In the genomic region with DNA sequence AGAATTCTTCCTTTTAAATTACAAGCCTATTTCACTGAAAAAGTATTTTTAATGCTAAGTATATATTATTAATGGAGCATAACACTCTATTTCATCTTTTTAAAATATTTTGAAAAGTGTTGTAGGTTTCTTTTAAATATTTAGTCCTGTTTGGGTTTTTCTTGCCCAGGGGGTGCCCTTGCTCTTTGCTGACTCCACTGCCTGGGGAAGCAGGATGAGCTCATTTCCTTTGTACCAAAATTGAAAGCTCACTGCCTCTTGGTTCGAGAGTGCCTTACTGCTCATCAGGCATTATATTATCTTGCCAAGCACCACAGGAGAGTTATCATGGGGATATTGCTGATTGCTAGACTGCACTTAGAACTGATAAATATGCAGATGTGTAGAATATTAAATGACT, we compare ENCODE assay signal across 12 cellular contexts.
DNase-seq lines count a peak whose midpoint lies in the region; ATAC-seq, FAIRE-seq and TF ChIP-seq lines count a peak whose summit lies in the region.
"Had no signal": no experiment of that assay in that cellular context is flagged by ENCODE, and none has a peak within 500 bp of the region (broad histone marks: within the 10 kb centered on the region; RNA-seq: fewer than 3 reads in every experiment).

No MANE protein-coding gene starts in this region.

- H3K27ac ChIP-seq in heart right ventricle (no peak overlapping the region), OCI-LY3 (ENCODE audit: low read length) (no peak overlapping the region), endothelial cell of umbilical vein (ENCODE audit: insufficient read depth, low read depth, low read length) (no peak overlapping the region)

- no peaks in the 10 kb centered on the region for H3K27me3 Mint-ChIP-seq in activated T-helper 17 cell treated with anti-CD3 and anti-CD28 coated beads, Interleukin-2, amount 50 U/mL, for 72 hours

- H2AFZ ChIP-seq in OCI-LY3 (ENCODE audit: low read depth, low read length) (peak overlapping the region; percentile 1; the same call in 1 of the 2 replicates), endothelial cell of umbilical vein (ENCODE audit: low read depth, low read length) (no peak overlapping the region)

- H3K79me2 ChIP-seq in OCI-LY3 (ENCODE audit: low read length) (no peaks in the 10 kb centered on the region), endothelial cell of umbilical vein (ENCODE audit: control insufficient read depth, insufficient read depth, low read length) (no peaks in the 10 kb centered on the region)

- no peak for TF ChIP-seq POLR2A in endothelial cell of umbilical vein (IDR thresholded peaks at IDR 0.05; ENCODE audit: low read depth, low read length)

- 16 to 31% methylated on average over 1 of the region's 1 CpG for WGBS in heart right ventricle, 2 donors

- DNase-seq in heart right ventricle = no peak
- DNase-seq in Right ventricle myocardium superior = no peak
- peak; percentile 58 for DNase-seq in endothelial cell of umbilical vein (ENCODE audit: low read depth, low spot score)
- peak; percentile 2 for DNase-seq in urothelium cell line (ENCODE audit: low spot score)
- DNase-seq in D341Med (ENCODE audit: low spot score) = no peak
- DNase-seq in mucosa of gallbladder (ENCODE audit: low spot score) = no peak
- DNase-seq: activated CD4-positive, alpha-beta T cell treated with anti-CD3 and anti-CD28 coated beads for 1 hour; activated naive CD8-positive, alpha-beta T cell treated with anti-CD3 and anti-CD28 coated beads, Interleukin-2, amount 10 ng/mL, durations not matched to agents 7 days and 5 days; AML-193 had no signal

- intact Hi-C loops in heart right ventricle (cut with DNase I) = loop anchor here in 2 of 10 donors (5.0 to 10.0 kb wide), 2 partner anchors 149 to 152 kb away; no protein-coding TSS in a partner anchor
- intact Hi-C loops in Right ventricle myocardium superior (cut with DNase I) = no loop called here
- intact Hi-C loops in endothelial cell of umbilical vein (cut with micrococcal nuclease) = loop anchor here (1.0 kb wide), 1 partner anchor 151 kb away; no protein-coding TSS in a partner anchor

- peak; percentile 55 for FAIRE-seq in endothelial cell of umbilical vein (lab: Jason Lieb, UNC)
- no peak for FAIRE-seq in urothelium cell line (lab: Jason Lieb, UNC)

- H3K4me3 Mint-ChIP-seq in activated T-helper 17 cell treated with anti-CD3 and anti-CD28 coated beads, Interleukin-2, amount 50 U/mL, for 72 hours = no peak overlapping the region
- H3K4me3 Mint-ChIP-seq: activated naive CD8-positive, alpha-beta T cell treated with anti-CD3 and anti-CD28 coated beads, Interleukin-2, amount 10 ng/mL, durations not matched to agents 7 days and 5 days had no signal

- H4K20me1 ChIP-seq in OCI-LY3 (ENCODE audit: insufficient read depth, low read length) = no peaks in the 10 kb centered on the region
- H4K20me1 ChIP-seq in endothelial cell of umbilical vein (replicated peaks; ENCODE audit: control insufficient read depth, extremely low read depth, insufficient read depth, low read length) = no peaks in the 10 kb centered on the region

- no peaks in the 10 kb centered on the region for H3K36me3 Mint-ChIP-seq in activated T-helper 17 cell treated with anti-CD3 and anti-CD28 coated beads, Interleukin-2, amount 50 U/mL, for 72 hours (ENCODE audit: low read depth)
- H3K36me3 Mint-ChIP-seq: activated naive CD8-positive, alpha-beta T cell treated with anti-CD3 and anti-CD28 coated beads, Interleukin-2, amount 10 ng/mL, durations not matched to agents 7 days and 5 days had no signal

- H3K9me3 ChIP-seq in heart right ventricle = no peaks in the 10 kb centered on the region
- no peaks in the 10 kb centered on the region for H3K9me3 ChIP-seq in OCI-LY3 (ENCODE audit: insufficient read depth, low read length)
- H3K9me3 ChIP-seq in endothelial cell of umbilical vein (replicated peaks; ENCODE audit: control insufficient read depth, insufficient read depth, low read length) = no peaks in the 10 kb centered on the region
- H3K9me3 ChIP-seq: HAP-1 had no signal

- no peaks in the 10 kb centered on the region for H3K4me1 ChIP-seq in heart right ventricle
- no peaks in the 10 kb centered on the region for H3K4me1 ChIP-seq in OCI-LY3 (ENCODE audit: low read length)
- no peaks in the 10 kb centered on the region for H3K4me1 ChIP-seq in endothelial cell of umbilical vein (ENCODE audit: control insufficient read depth, extremely low read depth, insufficient read depth, low read length)
- H3K4me1 ChIP-seq: HAP-1 had no signal

- TF ChIP-seq CTCF in heart right ventricle (IDR thresholded peaks at IDR 0.05) = peak in 5 of 9 donors; percentile 11 to 27 (median 20)
- TF ChIP-seq CTCF in OCI-LY3 (IDR thresholded peaks at IDR 0.05; ENCODE audit: low read depth, low read length) = peak; percentile 59
- no peak for TF ChIP-seq CTCF in endothelial cell of umbilical vein (IDR thresholded peaks at IDR 0.05; ENCODE audit: extremely low read depth in 1 of 2, insufficient read depth in 1 of 2, low read depth in 1 of 2, low read length in 2 of 2)

- POLR2A ChIA-PET in endothelial cell of umbilical vein (lab: Charles Lee) = interaction anchor here (1.0 to 1.4 kb wide), 2 partner anchors 9 to 151 kb away, joined by 3 read pairs; no protein-coding TSS in a partner anchor

- H3K9me3 Mint-ChIP-seq in activated T-helper 17 cell treated with anti-CD3 and anti-CD28 coated beads, Interleukin-2, amount 50 U/mL, for 72 hours = peaks cover 8% of the 10 kb centered on the region
- H3K9me3 Mint-ChIP-seq: activated naive CD8-positive, alpha-beta T cell treated with anti-CD3 and anti-CD28 coated beads, Interleukin-2, amount 10 ng/mL, durations not matched to agents 7 days and 5 days had no signal

- H3K4me1 Mint-ChIP-seq in activated T-helper 17 cell treated with anti-CD3 and anti-CD28 coated beads, Interleukin-2, amount 50 U/mL, for 72 hours = no peaks in the 10 kb centered on the region
- H3K4me1 Mint-ChIP-seq: activated naive CD8-positive, alpha-beta T cell treated with anti-CD3 and anti-CD28 coated beads, Interleukin-2, amount 10 ng/mL, durations not matched to agents 7 days and 5 days had no signal

- no TSS peak for BruUV-seq in endothelial cell of umbilical vein (replicated peaks; lab: Mats Ljungman, UMichigan)

- no peak overlapping the region for H3K27ac Mint-ChIP-seq in activated T-helper 17 cell treated with anti-CD3 and anti-CD28 coated beads, Interleukin-2, amount 50 U/mL, for 72 hours
- H3K27ac Mint-ChIP-seq: activated naive CD8-positive, alpha-beta T cell treated with anti-CD3 and anti-CD28 coated beads, Interleukin-2, amount 10 ng/mL, durations not matched to agents 7 days and 5 days had no signal

- CTCF ChIA-PET in endothelial cell of umbilical vein (lab: Charles Lee) = interaction anchor here (0.6 to 4.9 kb wide), 15 partner anchors 9 to 151 kb away, joined by 3 to 104 read pairs (median 4); no protein-coding TSS in a partner anchor

- H3K36me3 ChIP-seq in heart right ventricle (no peaks in the 10 kb centered on the region), OCI-LY3 (replicated peaks; ENCODE audit: low read depth, low read length) (no peaks in the 10 kb centered on the region), endothelial cell of umbilical vein (ENCODE audit: control insufficient read depth in 2 of 2, extremely low read depth in 1 of 2, insufficient read depth in 2 of 2, low read length in 2 of 2) (no peaks in the 10 kb centered on the region)
- H3K36me3 ChIP-seq: HAP-1 had no signal

- H3K9me1 ChIP-seq in endothelial cell of umbilical vein (replicated peaks; ENCODE audit: control insufficient read depth, extremely low read depth, insufficient read depth, low read length) = no peaks in the 10 kb centered on the region

- dilution Hi-C loops in endothelial cell of umbilical vein (cut with MboI; ENCODE audit: extremely low pct_ligation_motif_present, low sequenced_read_pairs) = no loop called here

- H3K4me3 ChIP-seq in heart right ventricle = peak overlapping the region in 2 of 10 donors; percentile 1 to 24
- H3K4me3 ChIP-seq in OCI-LY3 (ENCODE audit: low read length) = peak overlapping the region; percentile 23
- no peak overlapping the region for H3K4me3 ChIP-seq in endothelial cell of umbilical vein (replicated peaks in 1 of 3; ENCODE audit: insufficient read depth in 1 of 3, low read depth in 1 of 3, low read length in 3 of 3)
- H3K4me3 ChIP-seq: HAP-1 had no signal

- peak overlapping the region; percentile 22; the same call in 1 of the 2 replicates for H3K9ac ChIP-seq in OCI-LY3 (ENCODE audit: low read length)
- H3K9ac ChIP-seq in endothelial cell of umbilical vein (replicated peaks; ENCODE audit: extremely low read depth, insufficient read depth, low read length) = no peak overlapping the region

- no peaks in the 10 kb centered on the region for H3K27me3 ChIP-seq in heart right ventricle
- no peaks in the 10 kb centered on the region for H3K27me3 ChIP-seq in OCI-LY3 (ENCODE audit: low read depth, low read length)
- H3K27me3 ChIP-seq in endothelial cell of umbilical vein (ENCODE audit: control insufficient read depth in 2 of 2, insufficient read depth in 2 of 2, low read length in 2 of 2) = no peaks in the 10 kb centered on the region

- H3K4me2 ChIP-seq in OCI-LY3 (ENCODE audit: low read length) (peak overlapping the region; percentile 47), endothelial cell of umbilical vein (ENCODE audit: insufficient read depth, low read length) (peak overlapping the region; percentile 70)

- peak in 1 of 8 donors; percentile 50 for ATAC-seq in heart right ventricle
- no peak for ATAC-seq in Right ventricle myocardium superior (ENCODE audit: poor library complexity)
- no peak for ATAC-seq in activated T-helper 17 cell treated with anti-CD3 and anti-CD28 coated beads, Interleukin-2, amount 50 U/mL, for 72 hours (replicated peaks)

TF ChIP-seq in endothelial cell of umbilical vein, 7 proteins besides CTCF, POLR2A, EP300 and RAD21:
- TF ChIP-seq, protein P1, sequence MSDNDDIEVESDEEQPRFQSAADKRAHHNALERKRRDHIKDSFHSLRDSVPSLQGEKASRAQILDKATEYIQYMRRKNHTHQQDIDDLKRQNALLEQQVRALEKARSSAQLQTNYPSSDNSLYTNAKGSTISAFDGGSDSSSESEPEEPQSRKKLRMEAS (IDR thresholded peaks at IDR 0.05; ENCODE audit: insufficient read depth, insufficient read length) = no peak
- TF ChIP-seq FOS (IDR thresholded peaks at IDR 0.05; ENCODE audit: borderline replicate concordance, insufficient read depth, low read length) = peak; percentile 43
- TF ChIP-seq JUN (IDR thresholded peaks at IDR 0.05; ENCODE audit: borderline replicate concordance, insufficient read depth, insufficient read length, low read depth) = peak; percentile 51
- TF ChIP-seq EZH2 (IDR thresholded peaks at IDR 0.05; ENCODE audit: borderline replicate concordance, low read depth, low read length, severe bottlenecking) = no peak
- TF ChIP-seq POLR2AphosphoS5 (IDR thresholded peaks at IDR 0.05; ENCODE audit: insufficient read depth, low read depth, low read length) = no peak
- TF ChIP-seq MYC (IDR thresholded peaks at IDR 0.05; ENCODE audit: low read depth, low read length) = no peak

Comparison
In these comparisons a context has a peak if more than half of its experiments do, and no peak if none do; other contexts are left out.
1. DNase-seq: peak in endothelial cell of umbilical vein (single experiment) and urothelium cell line (single experiment); none in heart right ventricle (0 of 2), Right ventricle myocardium superior (single experiment), D341Med (single experiment) and mucosa of gallbladder (single experiment).
2. CTCF ChIP-seq: peak in heart right ventricle (5 of 9) and OCI-LY3 (single experiment); none in endothelial cell of umbilical vein (0 of 2).